Comparison of ENCODE assay signal across 13 cellular contexts in genomic region chr22:38782402-38783094, GRCh38. TPM values are rescaled to one million over a fixed set of nuclear protein-coding genes. Genes with fewer than 3 reads are reported as not detected.
DNase-seq lines count a peak whose midpoint lies in the region; ATAC-seq, FAIRE-seq and TF ChIP-seq lines count a peak whose summit lies in the region.
"Had no signal": no experiment of that assay in that cellular context is flagged by ENCODE, and none has a peak within 500 bp of the region (broad histone marks: within the 10 kb centered on the region; RNA-seq: fewer than 3 reads in every experiment).

No MANE protein-coding gene starts in this region.

- H3K27ac Mint-ChIP-seq in endothelial cell (ENCODE audit: unreplicated experiment): no peak overlapping the region

- H3K27ac ChIP-seq in keratinocyte (ENCODE audit: control insufficient read depth, insufficient read depth, low read length): no peak overlapping the region
- H3K27ac ChIP-seq: lower lobe of right lung had no signal

- H3K4me1 Mint-ChIP-seq in endothelial cell (ENCODE audit: unreplicated experiment): no peaks in the 10 kb centered on the region

- no peaks in the 10 kb centered on the region for H3K79me2 ChIP-seq in keratinocyte (ENCODE audit: control insufficient read depth, insufficient read depth, low read length)

- H3K4me3 Mint-ChIP-seq in endothelial cell (ENCODE audit: unreplicated experiment): no peak overlapping the region

- peaks cover 4% of the 10 kb centered on the region for H3K4me1 ChIP-seq in keratinocyte (ENCODE audit: control insufficient read depth, extremely low read depth, insufficient read depth, low read length)
- H3K4me1 ChIP-seq: lower lobe of right lung had no signal

- H3K9ac ChIP-seq in keratinocyte (ENCODE audit: control insufficient read depth, extremely low read depth, insufficient read depth, low read length): no peak overlapping the region

- ATAC-seq in HG03045 (IDR thresholded peaks at IDR 0.05; ENCODE audit: unreplicated experiment): no peak

- no peak overlapping the region for H3K4me2 ChIP-seq in keratinocyte (ENCODE audit: control insufficient read depth, extremely low read depth, insufficient read depth, low read depth, low read length)

- H3K36me3 Mint-ChIP-seq in endothelial cell (ENCODE audit: low read depth, unreplicated experiment): peaks cover 26% of the 10 kb centered on the region

- DNase-seq in CD1c-positive myeloid dendritic cell (ENCODE audit: extremely low spot score) (peak; percentile 34), KBM-7 (peak; percentile 54), amniotic epithelial cell (ENCODE audit: low read depth) (peak; percentile 92), keratinocyte (ENCODE audit: low read depth, low spot score) (no peak), NCI-H2081 treated with DMSO at 0.1 percent for 48 hours (lab: John Stamatoyannopoulos, UW) (no peak), GF-D8 (lab: John Stamatoyannopoulos, UW) (no peak), endothelial cell (ENCODE audit: low spot score) (no peak)
- DNase-seq: activated gamma-delta T cell treated with Interleukin-2 at 50 U/mL for 16 hours, DMS 273 treated with DMSO at 0.1 percent for 48 hours, lower lobe of right lung, NCI-H510A, T1000 had no signal

- in situ Hi-C loops in KBM-7 (cut with MboI; ENCODE audit: low pct_unique_long_range_greater_than_20kb, low sequenced_read_pairs): no loop called here

- H3K9me3 Mint-ChIP-seq in endothelial cell (ENCODE audit: unreplicated experiment): no peaks in the 10 kb centered on the region

- no peaks in the 10 kb centered on the region for H4K20me1 ChIP-seq in keratinocyte (ENCODE audit: control insufficient read depth, extremely low read depth, insufficient read depth, low read length)

- peak overlapping the region; percentile 30 for H2AFZ ChIP-seq in keratinocyte (ENCODE audit: control insufficient read depth, low read length)

- dilution Hi-C loops in keratinocyte (cut with MboI; ENCODE audit: extremely low pct_ligation_motif_present, low sequenced_read_pairs): no loop called here

- FAIRE-seq in keratinocyte (lab: Jason Lieb, UNC): peak; percentile 17

- no peaks in the 10 kb centered on the region for H3K27me3 ChIP-seq in keratinocyte (ENCODE audit: control insufficient read depth, extremely low read depth, insufficient read depth, low read length)

- TF ChIP-seq CTCF in keratinocyte (optimal IDR thresholded peaks at IDR 0.05 in 1 of 3, IDR thresholded peaks at IDR 0.05 in 1 of 3, conservative IDR thresholded peaks at IDR 0.05 in 1 of 3; ENCODE audit: extremely low read depth in 1 of 3, insufficient read depth in 2 of 3, low read length in 3 of 3): no peak
- TF ChIP-seq CTCF in endothelial cell (IDR thresholded peaks at IDR 0.05; ENCODE audit: unreplicated experiment): no peak

- no peak overlapping the region for H3K4me3 ChIP-seq in keratinocyte (ENCODE audit: control insufficient read depth in 2 of 3, extremely low read depth in 1 of 3, insufficient read depth in 2 of 3, low read depth in 1 of 3, low read length in 3 of 3)
- H3K4me3 ChIP-seq: lower lobe of right lung had no signal

- peaks cover 0 to 3% of the 10 kb centered on the region in 2 experiments for H3K36me3 ChIP-seq in keratinocyte (ENCODE audit: control insufficient read depth in 2 of 2, extremely low read depth in 1 of 2, insufficient read depth in 2 of 2, low read length in 2 of 2)

- H3K9me1 ChIP-seq in keratinocyte (ENCODE audit: control insufficient read depth, extremely low read depth, insufficient read depth, low read length): no peaks in the 10 kb centered on the region

- H3K9me3 ChIP-seq in keratinocyte (ENCODE audit: control insufficient read depth, low read depth, low read length): no peaks in the 10 kb centered on the region
- H3K9me3 ChIP-seq: lower lobe of right lung had no signal

- peaks cover 11% of the 10 kb centered on the region for H3K27me3 Mint-ChIP-seq in endothelial cell (ENCODE audit: unreplicated experiment)

RNA-seq across cellular contexts. Expression of gene DNAL4, which starts 11.4 kb away (rescaled TPM):
- 11.4 to 17.4 TPM (median 14.9 TPM) in 3 replicates for polyA plus RNA-seq in keratinocyte
- polyA plus RNA-seq in keratinocyte (2011; ENCODE audit: low read depth): 14.3 TPM
- 14.3 and 21.3 TPM in 2 replicates for polyA plus RNA-seq in keratinocyte (2011; cell fraction: cytosol; rRNA removed)
- 9.4 and 11.6 TPM in 2 replicates for polyA plus RNA-seq in keratinocyte (2011; cell fraction: nucleus; rRNA removed)
- polyA plus RNA-seq in keratinocyte (2012; ENCODE audit: low replicate concordance): 10.7 and 18.9 TPM in 2 replicates
- polyA minus RNA-seq in keratinocyte: 8.9 to 16.1 TPM (median 13.1 TPM) in 3 replicates
- 13.8 TPM for polyA minus RNA-seq in keratinocyte (2011; cell fraction: cytosol; rRNA and poly(A)+ RNA removed)
- polyA minus RNA-seq in keratinocyte (2011; cell fraction: nucleus; rRNA and poly(A)+ RNA removed): 3.3 and 3.6 TPM in 2 replicates
- total RNA-seq in endothelial cell (ENCODE audit: unreplicated experiment): 20.2 TPM

RNA-seq across cellular contexts. Expression of gene SUN2, which starts 26.8 kb away (rescaled TPM):
- polyA plus RNA-seq in keratinocyte: 15.9 to 23.2 TPM (median 21.9 TPM) in 3 replicates
- polyA plus RNA-seq in keratinocyte (2011; ENCODE audit: low read depth): 27.4 TPM
- 4.7 and 7.9 TPM in 2 replicates for polyA plus RNA-seq in keratinocyte (2011; cell fraction: cytosol; rRNA removed)
- 40.0 and 46.0 TPM in 2 replicates for polyA plus RNA-seq in keratinocyte (2011; cell fraction: nucleus; rRNA removed)
- 22.5 and 30.2 TPM in 2 replicates for polyA plus RNA-seq in keratinocyte (2012; ENCODE audit: low replicate concordance)
- 34.9 to 94.3 TPM (median 45.6 TPM) in 3 replicates for polyA minus RNA-seq in keratinocyte
- polyA minus RNA-seq in keratinocyte (2011; cell fraction: cytosol; rRNA and poly(A)+ RNA removed): 35.5 TPM
- polyA minus RNA-seq in keratinocyte (2011; cell fraction: nucleus; rRNA and poly(A)+ RNA removed): 72.8 and 78.4 TPM in 2 replicates
- total RNA-seq in endothelial cell (ENCODE audit: unreplicated experiment): 74.4 TPM

Comparison
In these comparisons a context has a peak if more than half of its experiments do, and no peak if none do; other contexts are left out.
1. DNase-seq: peak in CD1c-positive myeloid dendritic cell (single experiment), KBM-7 (single experiment) and amniotic epithelial cell (single experiment); none in keratinocyte (single experiment), NCI-H2081 treated with DMSO at 0.1 percent for 48 hours (single experiment), GF-D8 (single experiment) and endothelial cell (single experiment).